ENCODE assay signal across 19 cellular contexts in the genomic region with DNA sequence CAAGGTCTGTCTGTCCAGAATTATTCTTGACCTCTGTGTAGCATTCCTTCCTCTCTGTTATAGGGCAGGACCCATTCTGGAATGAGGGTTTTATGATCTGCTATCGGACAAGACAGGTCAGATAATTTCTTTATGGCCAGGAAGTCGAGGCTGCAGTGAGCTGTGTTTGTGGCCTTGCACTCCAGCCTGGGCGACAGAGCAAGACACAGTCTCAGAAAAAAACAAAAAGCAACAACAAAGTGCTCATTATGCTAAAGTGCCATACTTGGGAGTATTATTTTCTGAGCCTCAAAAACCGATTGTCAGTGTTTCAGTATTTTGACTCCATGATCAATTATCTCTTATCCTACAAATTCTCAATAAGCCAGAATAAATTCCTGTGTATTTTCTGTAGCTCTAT. TPM values are rescaled to one million over a fixed set of nuclear protein-coding genes. Genes with fewer than 3 reads are reported as not detected.
DNase-seq lines count a peak whose midpoint lies in the region; ATAC-seq and TF ChIP-seq lines count a peak whose summit lies in the region.
"Had no signal": no experiment of that assay in that cellular context is flagged by ENCODE, and none has a peak within 500 bp of the region (broad histone marks: within the 10 kb centered on the region; RNA-seq: fewer than 3 reads in every experiment).

No MANE protein-coding gene starts in this region.

- H3K27me3 Mint-ChIP-seq in activated B cell treated with CpG ODN at 0.5 μM for 24 hours (no peaks in the 10 kb centered on the region), endothelial cell (ENCODE audit: unreplicated experiment) (peaks cover 16% of the 10 kb centered on the region), neural crest cell (ENCODE audit: low read depth) (no peaks in the 10 kb centered on the region)

- peak overlapping the region; percentile 97 for H3K27ac ChIP-seq in temporal lobe (ENCODE audit: low read depth, low read length)

- intact Hi-C loops in activated B cell treated with CpG ODN at 0.5 μM for 24 hours (cut with micrococcal nuclease): no loop called here

- peaks cover 63% of the 10 kb centered on the region for H3K4me1 Mint-ChIP-seq in activated B cell treated with CpG ODN at 0.5 μM for 24 hours
- H3K4me1 Mint-ChIP-seq in endothelial cell (ENCODE audit: unreplicated experiment): peaks cover 77% of the 10 kb centered on the region
- peaks cover 88% of the 10 kb centered on the region for H3K4me1 Mint-ChIP-seq in neural crest cell

- DNase-seq in activated B cell treated with CpG ODN at 0.5 μM for 24 hours (no peak), endothelial cell (ENCODE audit: low spot score) (no peak), neural crest cell (ENCODE audit: low read depth, low spot score) (no peak), activated gamma-delta T cell treated with Interleukin-2 at 50 U/mL for 16 hours (no peak), NCI-H187 treated with DMSO at 0.1 percent for 48 hours (lab: John Stamatoyannopoulos, UW) (no peak), NCI-H2227 treated with DMSO at 0.1 percent for 48 hours (lab: John Stamatoyannopoulos, UW) (no peak)
- DNase-seq: activated CD8-positive, alpha-beta memory T cell treated with anti-CD3 and anti-CD28 coated beads, Interleukin-2, amount 50 U/mL, for 48 hours; activated effector memory CD4-positive, alpha-beta T cell treated with Interleukin-2 at 50 U/mL for 16 hours; DMS53; KG1; NCI-H1694; NCI-H2171 treated with DMSO at 0.1 percent for 48 hours; NCI-H526 treated with DMSO at 0.1 percent for 48 hours; T-helper 9 cell had no signal

- POLR2A ChIA-PET in activated B cell treated with CpG ODN at 0.5 μM for 24 hours (lab: Charles Lee): interaction anchor here (11.9 kb wide), 1 partner anchor 20 kb away, joined by 329 read pairs; no protein-coding TSS in a partner anchor

- H3K27ac Mint-ChIP-seq in activated B cell treated with CpG ODN at 0.5 μM for 24 hours (peak overlapping the region; percentile 63), endothelial cell (ENCODE audit: unreplicated experiment) (peak overlapping the region; percentile 45), neural crest cell (ENCODE audit: unreplicated experiment) (peak overlapping the region; percentile 83)

- H3K4me3 Mint-ChIP-seq in activated B cell treated with CpG ODN at 0.5 μM for 24 hours (peak overlapping the region; percentile 2), endothelial cell (ENCODE audit: unreplicated experiment) (no peak overlapping the region), neural crest cell (peak overlapping the region; percentile 47)

- CTCF ChIA-PET in activated B cell treated with CpG ODN at 0.5 μM for 24 hours (lab: Charles Lee): interaction anchor here (11.3 kb wide), 1 partner anchor 21 kb away, joined by 112 read pairs; no protein-coding TSS in a partner anchor

- H3K9me3 Mint-ChIP-seq in activated B cell treated with CpG ODN at 0.5 μM for 24 hours (no peaks in the 10 kb centered on the region), endothelial cell (ENCODE audit: unreplicated experiment) (no peaks in the 10 kb centered on the region), neural crest cell (no peaks in the 10 kb centered on the region)

- no peak for TF ChIP-seq CTCF in activated B cell treated with CpG ODN at 0.5 μM for 24 hours (IDR thresholded peaks at IDR 0.05)
- no peak for TF ChIP-seq CTCF in endothelial cell (IDR thresholded peaks at IDR 0.05; ENCODE audit: unreplicated experiment)
- TF ChIP-seq CTCF in neural crest cell (conservative IDR thresholded peaks at IDR 0.05): no peak

- peaks cover 37% of the 10 kb centered on the region for H3K36me3 Mint-ChIP-seq in activated B cell treated with CpG ODN at 0.5 μM for 24 hours (ENCODE audit: low read depth)
- peaks cover 5% of the 10 kb centered on the region for H3K36me3 Mint-ChIP-seq in endothelial cell (ENCODE audit: low read depth, unreplicated experiment)
- H3K36me3 Mint-ChIP-seq in neural crest cell (ENCODE audit: low read depth): peaks cover 3% of the 10 kb centered on the region

- ATAC-seq in activated B cell treated with CpG ODN at 0.5 μM for 24 hours (ENCODE audit: low read depth): no peak
- ATAC-seq: HCT116, sciatic nerve had no signal

RNA-seq across cellular contexts. Expression of gene CIPC, which starts 4.1 kb away (rescaled TPM):
- total RNA-seq in activated B cell treated with CpG ODN at 0.5 μM for 24 hours (26.6 and 28.5 TPM in 2 replicates), endothelial cell (ENCODE audit: unreplicated experiment) (42.4 TPM), neural crest cell (28.7 and 29.8 TPM in 2 replicates), temporal lobe (34.9 TPM)

RNA-seq across cellular contexts. Expression of gene ZDHHC22, which starts 39.4 kb away (rescaled TPM):
- total RNA-seq in activated B cell treated with CpG ODN at 0.5 μM for 24 hours (not detected in 2 replicates), endothelial cell (ENCODE audit: unreplicated experiment) (12.0 TPM), neural crest cell (5.6 and 5.9 TPM in 2 replicates), temporal lobe (9.8 TPM)
- total RNA-seq: lung, sciatic nerve, suprapubic skin had no signal
